21 cellular contexts compared by ENCODE assay signal in genomic region chr15:63469984-63470383, GRCh38.
"Had no signal": no experiment of that assay in that cellular context is flagged by ENCODE, and none has a peak within 500 bp of the region (broad histone marks: within the 10 kb centered on the region; RNA-seq: fewer than 3 reads in every experiment).

No MANE protein-coding gene starts in this region.

- H3K9me3 ChIP-seq: esophagus squamous epithelium, neutrophil, psoas muscle, sigmoid colon, stomach, thoracic aorta, transverse colon had no signal

- H3K4me3 Mint-ChIP-seq: naive thymus-derived CD8-positive, alpha-beta T cell had no signal

- H3K27me3 Mint-ChIP-seq: naive thymus-derived CD8-positive, alpha-beta T cell had no signal

- H3K4me1 ChIP-seq: foreskin keratinocyte, psoas muscle had no signal

- ATAC-seq: foreskin keratinocyte; left colon; left ventricle myocardium superior; naive thymus-derived CD8-positive, alpha-beta T cell; psoas muscle had no signal

- H3K36me3 Mint-ChIP-seq: naive thymus-derived CD8-positive, alpha-beta T cell had no signal

- DNase-seq: cortex of kidney; effector memory CD4-positive, alpha-beta T cell; esophagus squamous epithelium; foreskin keratinocyte; head of caudate nucleus; left colon; left ventricle myocardium superior; psoas muscle; sigmoid colon; stimulated activated CD4-positive, alpha-beta T cell treated with anti-CD3 and anti-CD28 coated beads, Interleukin-2, amount 100 ng/mL, for 24 hours; stimulated activated CD4-positive, alpha-beta T cell treated with anti-CD3 and anti-CD28 coated beads, Interleukin-4, amount 100 ng/mL, for 4 hours; stomach; substantia nigra; transverse colon had no signal

- H3K27ac ChIP-seq: epithelial cell of prostate, esophagus squamous epithelium, foreskin keratinocyte, hepatocyte, neutrophil, psoas muscle, sigmoid colon, skin epidermis, stomach, thoracic aorta, transverse colon had no signal

- H3K27me3 ChIP-seq: esophagus squamous epithelium, hepatocyte, neutrophil, sigmoid colon, stomach, transverse colon had no signal

- H3K36me3 ChIP-seq: esophagus squamous epithelium, neutrophil, sigmoid colon, stomach, thoracic aorta, transverse colon had no signal

- H3K4me3 ChIP-seq: esophagus squamous epithelium, hepatocyte, lung, psoas muscle, sigmoid colon, skin epidermis, stomach, thoracic aorta, transverse colon had no signal

- H3K9me3 Mint-ChIP-seq: naive thymus-derived CD8-positive, alpha-beta T cell had no signal
